Comparison of ENCODE assay signal across 20 cellular contexts in genomic region chr20:64156886-64157875, GRCh38. TPM values are rescaled to one million over a fixed set of nuclear protein-coding genes. Genes with fewer than 3 reads are reported as not detected.
DNase-seq lines count a peak whose midpoint lies in the region; ATAC-seq, FAIRE-seq and TF ChIP-seq lines count a peak whose summit lies in the region.
"Had no signal": no experiment of that assay in that cellular context is flagged by ENCODE, and none has a peak within 500 bp of the region (broad histone marks: within the 10 kb centered on the region; RNA-seq: fewer than 3 reads in every experiment).

No MANE protein-coding gene starts in this region.

- peaks cover 27% of the 10 kb centered on the region for H3K27me3 Mint-ChIP-seq in activated CD4-positive, alpha-beta T cell treated with anti-CD3 and anti-CD28 coated beads for 36 hours

- H3K4me3 Mint-ChIP-seq in activated CD4-positive, alpha-beta T cell treated with anti-CD3 and anti-CD28 coated beads for 36 hours = no peak overlapping the region
- H3K4me3 Mint-ChIP-seq: H9 had no signal

- H3K36me3 Mint-ChIP-seq in activated CD4-positive, alpha-beta T cell treated with anti-CD3 and anti-CD28 coated beads for 36 hours (ENCODE audit: low read depth) = no peaks in the 10 kb centered on the region

- H3K14ac ChIP-seq in trophoblast cell (ENCODE audit: low read length) = no peak overlapping the region

- H3K79me1 ChIP-seq in trophoblast cell (ENCODE audit: low read length) = no peaks in the 10 kb centered on the region

- H3K4me3 ChIP-seq in left ventricle myocardium inferior (no peak overlapping the region), bronchial epithelial cell (ENCODE audit: low read depth, low read length) (no peak overlapping the region), kidney (ENCODE audit: low read length in 2 of 2) (no peak overlapping the region), trophoblast cell (ENCODE audit: low read depth, low read length) (peak overlapping the region; percentile 40), transverse colon (no peak overlapping the region)

- CTCF ChIA-PET in activated CD4-positive, alpha-beta T cell treated with anti-CD3 and anti-CD28 coated beads for 36 hours (lab: Charles Lee) = interaction anchor here (1.1 kb wide), 1 partner anchor 12 kb away, joined by 5 read pairs; no protein-coding TSS in a partner anchor

- TF ChIP-seq CTCF in left ventricle myocardium inferior (IDR thresholded peaks at IDR 0.05; ENCODE audit: borderline replicate concordance) (no peak), bronchial epithelial cell (IDR thresholded peaks at IDR 0.05; ENCODE audit: insufficient read depth, low read length, severe bottlenecking) (no peak), kidney (IDR thresholded peaks at IDR 0.05; ENCODE audit: borderline replicate concordance, extremely low read depth, insufficient read depth) (no peak), transverse colon (IDR thresholded peaks at IDR 0.05) (no peak)

- in situ Hi-C loops in transverse colon (cut with MboI; ENCODE audit: low pct_ligation_motif_present in 1 of 4, low pct_unique_long_range_greater_than_20kb in 1 of 4, low sequenced_read_pairs in 3 of 4) = no loop called here

- no peak overlapping the region for H4K8ac ChIP-seq in trophoblast cell (ENCODE audit: low read depth, low read length)

- H3K36me3 ChIP-seq in left ventricle myocardium inferior (no peaks in the 10 kb centered on the region), bronchial epithelial cell (ENCODE audit: control insufficient read depth, insufficient read depth, low read length) (no peaks in the 10 kb centered on the region), kidney (ENCODE audit: control insufficient read depth in 1 of 2, insufficient read depth in 2 of 2, low read length in 2 of 2) (no peaks in the 10 kb centered on the region), trophoblast cell (ENCODE audit: control insufficient read depth in 1 of 2, insufficient read depth in 2 of 2, low read length in 2 of 2) (no peaks in the 10 kb centered on the region), transverse colon (no peaks in the 10 kb centered on the region)

- H3K9me3 Mint-ChIP-seq in activated CD4-positive, alpha-beta T cell treated with anti-CD3 and anti-CD28 coated beads for 36 hours (ENCODE audit: low read depth) = no peaks in the 10 kb centered on the region
- H3K9me3 Mint-ChIP-seq: H9 had no signal

- H3K9me3 ChIP-seq in left ventricle myocardium inferior (replicated peaks) (no peaks in the 10 kb centered on the region), kidney (ENCODE audit: control insufficient read depth in 1 of 2, low read length in 2 of 2) (no peaks in the 10 kb centered on the region), trophoblast cell (ENCODE audit: insufficient read depth, low read depth, low read length) (peaks cover 7% of the 10 kb centered on the region), transverse colon (no peaks in the 10 kb centered on the region)

- POLR2A ChIA-PET in activated CD4-positive, alpha-beta T cell treated with anti-CD3 and anti-CD28 coated beads for 36 hours (lab: Charles Lee) = no interaction called here

- H3K9ac ChIP-seq in kidney (ENCODE audit: low read length in 2 of 2) (no peak overlapping the region), trophoblast cell (ENCODE audit: low read length) (no peak overlapping the region)

- H2BK120ac ChIP-seq in trophoblast cell (ENCODE audit: insufficient read depth, low read length, poor library complexity) = no peak overlapping the region

- no peak for TF ChIP-seq EP300 in transverse colon (IDR thresholded peaks at IDR 0.05; ENCODE audit: low read depth)

- no peak overlapping the region for H3K4ac ChIP-seq in trophoblast cell (ENCODE audit: low read depth, low read length)

- no peak overlapping the region for H3K4me2 ChIP-seq in trophoblast cell (ENCODE audit: low read length)

- intact Hi-C loops in Right ventricle myocardium inferior (cut with DNase I) (no loop called here), left ventricle myocardium inferior (cut with micrococcal nuclease) (no loop called here), kidney (cut with DNase I) (no loop called here), transverse colon (cut with DNase I; ENCODE audit: low total_unique reads) (no loop called here)
- intact Hi-C loops in activated CD4-positive, alpha-beta T cell treated with anti-CD3 and anti-CD28 coated beads for 36 hours (cut with DNase I, micrococcal nuclease) = no loop called here

- no peak overlapping the region for H2BK5ac ChIP-seq in trophoblast cell (ENCODE audit: low read depth, low read length, poor library complexity)

- WGBS in trophoblast cell (ENCODE audit: extremely low coverage, insufficient coverage, insufficient read length) = no CpG with 5 or more reads among the region's 27 CpGs
- WGBS in transverse colon (ENCODE audit: low coverage in 1 of 2), 2 donors = 80 to 88% methylated on average over 5 to 27 of the region's 27 CpGs

- no peak overlapping the region for H2BK12ac ChIP-seq in trophoblast cell (ENCODE audit: low read length)

- DNase-seq in Right ventricle myocardium inferior (ENCODE audit: missing footprints) = peak; percentile 60
- DNase-seq in left ventricle myocardium inferior = no peak
- no peak for DNase-seq in bronchial epithelial cell (ENCODE audit: low read depth)
- peak; percentile 58 for DNase-seq in kidney
- DNase-seq in trophoblast cell = no peak
- no peak for DNase-seq in transverse colon
- no peak for DNase-seq in activated CD4-positive, alpha-beta T cell treated with anti-CD3 and anti-CD28 coated beads for 36 hours
- no peak for DNase-seq in HT-29 (ENCODE audit: low spot score)
- DNase-seq: AML-193, H9, NCI-H1105, NCI-H1694, NCI-H510A, NCI-H748 treated with DMSO at 0.1 percent for 48 hours, RPMI8226 had no signal

- no peak overlapping the region for H2AFZ ChIP-seq in trophoblast cell (ENCODE audit: insufficient read depth, low read length, poor library complexity)

- no peak overlapping the region for H3K23ac ChIP-seq in trophoblast cell (ENCODE audit: low read length)

- no peak overlapping the region for H3K27ac Mint-ChIP-seq in activated CD4-positive, alpha-beta T cell treated with anti-CD3 and anti-CD28 coated beads for 36 hours

- peaks cover 1% of the 10 kb centered on the region for H3K4me1 Mint-ChIP-seq in activated CD4-positive, alpha-beta T cell treated with anti-CD3 and anti-CD28 coated beads for 36 hours

- no peak for TF ChIP-seq POLR2A in transverse colon (IDR thresholded peaks at IDR 0.05)

- no peak overlapping the region for H4K91ac ChIP-seq in trophoblast cell (ENCODE audit: low read depth, low read length)

- H3K18ac ChIP-seq in trophoblast cell (ENCODE audit: low read length) = no peak overlapping the region

- no peak for ATAC-seq in Right ventricle myocardium inferior
- no peak for ATAC-seq in activated CD4-positive, alpha-beta T cell treated with anti-CD3 and anti-CD28 coated beads for 36 hours

- no peak overlapping the region for H3K27ac ChIP-seq in left ventricle myocardium inferior (replicated peaks)
- H3K27ac ChIP-seq in kidney (ENCODE audit: low read depth in 2 of 2, low read length in 2 of 2) = no peak overlapping the region
- no peak overlapping the region for H3K27ac ChIP-seq in trophoblast cell (ENCODE audit: low read depth, low read length)
- no peak overlapping the region for H3K27ac ChIP-seq in transverse colon
- H3K27ac ChIP-seq: 22Rv1, C4-2B had no signal

- no peaks in the 10 kb centered on the region for H3K4me1 ChIP-seq in left ventricle myocardium inferior
- no peaks in the 10 kb centered on the region for H3K4me1 ChIP-seq in kidney (ENCODE audit: control insufficient read depth in 1 of 2, insufficient read depth in 1 of 2, low read depth in 1 of 2, low read length in 2 of 2)
- H3K4me1 ChIP-seq in trophoblast cell (ENCODE audit: control insufficient read depth in 1 of 2, insufficient read depth in 2 of 2, low read length in 2 of 2) = no peaks in the 10 kb centered on the region
- no peaks in the 10 kb centered on the region for H3K4me1 ChIP-seq in transverse colon

- no peak overlapping the region for H4K12ac ChIP-seq in trophoblast cell (ENCODE audit: low read depth, low read length)

- H3K79me2 ChIP-seq in trophoblast cell (ENCODE audit: control insufficient read depth, insufficient read depth, low read length, poor library complexity) = no peaks in the 10 kb centered on the region

- H3K27me3 ChIP-seq in left ventricle myocardium inferior (ENCODE audit: low read depth) (peaks cover 87% of the 10 kb centered on the region), bronchial epithelial cell (ENCODE audit: control insufficient read depth, insufficient read depth, low read length) (peaks cover 7% of the 10 kb centered on the region), trophoblast cell (ENCODE audit: insufficient read depth, low read length) (peaks cover 7% of the 10 kb centered on the region), transverse colon (peaks cover 42% of the 10 kb centered on the region)

- FAIRE-seq in bronchial epithelial cell (lab: Jason Lieb, UNC) = peak; percentile 40
- no peak for FAIRE-seq in kidney (lab: Jason Lieb, UNC)
- FAIRE-seq: D721Med, GM12892 had no signal

- no peak overlapping the region for H2AK5ac ChIP-seq in trophoblast cell (ENCODE audit: low read length)

RNA-seq across cellular contexts. Expression of gene MYT1, which starts 7.1 kb away (rescaled TPM):
- total RNA-seq in Right ventricle myocardium inferior (0.16 TPM), left ventricle myocardium inferior (0.11 TPM), bronchial epithelial cell (not detected in 2 replicates), kidney (not detected), transverse colon (under 1 TPM in 2 of 4 donors, not detected in 2; 0.16 to 0.55 TPM)
- not detected for polyA plus RNA-seq in kidney (ENCODE audit: insufficient read depth, low read depth, low replicate concordance)
- polyA plus RNA-seq in trophoblast cell (2013) = 0.05 and 0.14 TPM in 2 replicates
- under 1 TPM; 0.12 to 0.14 TPM for total RNA-seq in activated CD4-positive, alpha-beta T cell treated with anti-CD3 and anti-CD28 coated beads for 36 hours
- 2.8 and 5.8 TPM in 2 replicates for total RNA-seq in HT-29 (2014; rRNA removed; shearing (Covaris generic))

RNA-seq across cellular contexts. Expression of gene NPBWR2, which starts 49.8 kb away (rescaled TPM):
- total RNA-seq in Right ventricle myocardium inferior (not detected), left ventricle myocardium inferior (not detected), bronchial epithelial cell (not detected in 2 replicates), kidney (not detected), transverse colon (not detected)
- polyA plus RNA-seq in kidney (ENCODE audit: insufficient read depth, low read depth, low replicate concordance) = not detected
- not detected in 2 replicates for polyA plus RNA-seq in trophoblast cell (2013)
- not detected for total RNA-seq in activated CD4-positive, alpha-beta T cell treated with anti-CD3 and anti-CD28 coated beads for 36 hours
- total RNA-seq in HT-29 (2014; rRNA removed; shearing (Covaris generic)) = not detected in 2 replicates
- total RNA-seq: H9, OCI-LY7 had no signal

Comparison
In these comparisons a context has a peak if more than half of its experiments do, and no peak if none do; other contexts are left out.
1. DNase-seq: peak in Right ventricle myocardium inferior (single experiment) and kidney (single experiment); none in left ventricle myocardium inferior (single experiment), bronchial epithelial cell (single experiment), trophoblast cell (0 of 2), transverse colon (single experiment), activated CD4-positive, alpha-beta T cell treated with anti-CD3 and anti-CD28 coated beads for 36 hours (single experiment) and HT-29 (single experiment).